Comparison of ENCODE assay signal across 29 cellular contexts in the genomic region with DNA sequence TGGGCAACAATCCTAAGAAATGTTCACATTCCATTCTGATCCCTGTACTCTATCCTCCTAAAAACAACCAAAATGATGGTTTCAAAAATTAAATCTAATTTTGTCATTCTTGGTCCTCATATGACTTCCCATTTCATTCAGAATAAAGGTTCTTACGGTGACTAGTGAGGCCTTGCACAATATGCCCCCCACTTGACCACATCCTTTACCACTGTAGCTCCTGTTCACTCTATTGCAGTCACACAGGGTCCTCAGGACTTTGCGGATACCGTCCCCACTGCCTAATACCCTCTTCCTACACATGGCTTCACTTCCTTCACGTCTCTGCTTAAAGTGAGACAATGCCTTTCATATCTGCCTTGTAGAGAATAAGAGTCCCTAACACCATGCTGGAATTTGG.
"Had no signal": no experiment of that assay in that cellular context is flagged by ENCODE, and none has a peak within 500 bp of the region (broad histone marks: within the 10 kb centered on the region; RNA-seq: fewer than 3 reads in every experiment).

No MANE protein-coding gene starts in this region.

- ATAC-seq: activated CD4-positive, alpha-beta T cell treated with anti-CD3 and anti-CD28 coated beads for 36 hours; activated CD4-positive, CD25-positive, alpha-beta regulatory T cell treated with anti-CD3 and anti-CD28 coated beads, Interleukin-2, amount 50 U/mL, for 24 hours; activated T-cell treated with anti-CD3 and anti-CD28 coated beads, Interleukin-2, amount 50 U/mL, for 4 hours; PC-3; Right ventricle myocardium inferior; SK-N-SH treated with all-trans-retinoic acid at 6 μM for 48 hours; WTC11 had no signal

- DNase-seq: activated CD4-positive, alpha-beta T cell treated with anti-CD3 and anti-CD28 coated beads for 36 hours; activated CD4-positive, alpha-beta T cell treated with anti-CD3 and anti-CD28 coated beads, Interleukin-2, amount 10 ng/mL, durations not matched to agents 7 days and 5 days; activated CD4-positive, alpha-beta T cell treated with anti-CD3 and anti-CD28 coated beads, Interleukin-2, amount 50 U/mL, for 48 hours; activated CD8-positive, alpha-beta memory T cell treated with anti-CD3 and anti-CD28 coated beads, Interleukin-2, amount 50 U/mL, for 4 hours; activated effector memory CD4-positive, alpha-beta T cell treated with Interleukin-2 at 50 U/mL for 16 hours; activated naive CD4-positive, alpha-beta T cell treated with anti-CD3 and anti-CD28 coated beads, Interleukin-2, amount 50 U/mL, for 16 hours; activated naive CD8-positive, alpha-beta T cell treated with anti-CD3 and anti-CD28 coated beads for 36 hours; activated T-cell treated with anti-CD3 and anti-CD28 coated beads for 4 hours; activated T-cell treated with anti-CD3 and anti-CD28 coated beads, Interleukin-2, amount 50 U/mL, for 4 hours; amniotic stem cell; aorta; brain microvascular endothelial cell; central memory CD4-positive, alpha-beta T cell; Karpas-422; KBM-7; NCI-H1048; NCI-H1105 treated with DMSO at 0.1 percent for 48 hours; NCI-H1436; NCI-H1694; NCI-H2029; NCI-H345; NCI-H524 treated with DMSO at 0.1 percent for 48 hours; PC-3; SIG-M5; T1000 had no signal
